30 cellular contexts compared by ENCODE assay signal in the genomic region with DNA sequence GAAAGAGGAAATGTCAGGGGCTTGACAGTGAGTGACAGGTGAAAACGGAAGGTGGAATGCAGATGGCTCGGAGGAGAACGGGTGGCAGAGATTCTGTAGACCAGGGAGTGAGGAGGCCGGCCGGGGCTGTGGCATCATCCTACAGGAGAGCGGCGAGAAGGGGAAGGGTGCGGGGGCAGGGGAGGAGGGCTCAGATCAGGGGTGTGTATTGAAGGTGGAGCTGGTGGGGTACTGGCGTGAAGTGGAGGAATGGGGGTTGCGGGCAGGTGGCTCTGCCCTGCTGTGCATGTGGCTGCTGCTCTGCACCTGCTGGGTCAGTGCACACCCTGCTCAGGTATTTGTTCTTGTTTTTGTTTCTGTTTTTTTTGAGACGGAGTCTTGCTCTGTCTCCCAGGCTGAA.
"Had no signal": no experiment of that assay in that cellular context is flagged by ENCODE, and none has a peak within 500 bp of the region (broad histone marks: within the 10 kb centered on the region; RNA-seq: fewer than 3 reads in every experiment).

No MANE protein-coding gene starts in this region.

- H3K27ac ChIP-seq: heart right ventricle, hepatocyte, lower lobe of right lung, parathyroid adenoma, right atrium auricular region, right lobe of liver, stomach, testis, thyroid gland, transverse colon, uterus had no signal

- H3K27ac Mint-ChIP-seq: naive thymus-derived CD8-positive, alpha-beta T cell; nephron; stimulated activated naive B cell treated with anti-CD40 and anti-IgM and Interleukin-4, amounts not matched to agents 10 μg/mL and 1 μg/mL and 100 μg/mL, for 72 hours had no signal

- H3K27me3 Mint-ChIP-seq: progenitor cell of endocrine pancreas; stimulated activated naive B cell treated with anti-CD40 and anti-IgM and Interleukin-4, amounts not matched to agents 10 μg/mL and 1 μg/mL and 100 μg/mL, for 72 hours had no signal

- H3K4me3 ChIP-seq: heart right ventricle, hepatocyte, lower lobe of right lung, right atrium auricular region, right lobe of liver, smooth muscle cell, stomach, testis, thyroid gland, transverse colon, uterus had no signal

- H3K9me3 ChIP-seq: heart right ventricle, lower lobe of right lung, right atrium auricular region, right lobe of liver, stomach, testis, thyroid gland, transverse colon, uterus had no signal

- H3K27me3 ChIP-seq: heart right ventricle, hepatocyte, right atrium auricular region, right lobe of liver, stomach, testis, thyroid gland, transverse colon, uterus had no signal

- H3K9me3 Mint-ChIP-seq: naive thymus-derived CD8-positive, alpha-beta T cell; nephron; neural crest cell had no signal

- H3K9ac ChIP-seq: parathyroid adenoma had no signal

- H3K4me2 ChIP-seq: hepatocyte, smooth muscle cell had no signal

- H3K4me3 Mint-ChIP-seq: naive thymus-derived CD8-positive, alpha-beta T cell; nephron; neural crest cell; stimulated activated naive B cell treated with anti-CD40 and anti-IgM and Interleukin-4, amounts not matched to agents 10 μg/mL and 1 μg/mL and 100 μg/mL, for 72 hours had no signal

- DNase-seq: heart right ventricle; islet precursor cell; kidney glomerular epithelial cell; left cardiac atrium; left ventricle myocardium superior; lower lobe of right lung; mammary epithelial cell; mesenchymal stem cell; naive thymus-derived CD8-positive, alpha-beta T cell; nucleus accumbens; stimulated activated CD4-positive, alpha-beta T cell treated with anti-CD3 and anti-CD28 coated beads, Interleukin-12 subunit alpha, Interleukin-12 subunit beta, amount 100 ng/mL, for 4 hours; stimulated activated CD4-positive, alpha-beta T cell treated with anti-CD3 and anti-CD28 coated beads, Interleukin-15, amount 100 ng/mL, for 24 hours; stimulated activated CD4-positive, alpha-beta T cell treated with anti-CD3 and anti-CD28 coated beads, Interleukin-2, amount 100 ng/mL, for 24 hours; stimulated activated CD4-positive, alpha-beta T cell treated with anti-CD3 and anti-CD28 coated beads, Interleukin-4, amount 100 ng/mL, for 1 hour; stimulated activated naive B cell treated with anti-CD40 and anti-IgM and Interleukin-4, amounts not matched to agents 10 μg/mL and 1 μg/mL and 100 μg/mL, for 72 hours; stimulated activated naive CD8-positive, alpha-beta T cell treated with anti-CD3 and anti-CD28 coated beads, Interleukin-15, Interleukin-2, amounts not matched to agents 100 U/mL and 50 U/mL, for 24 hours; stomach; testis; thyroid gland; transverse colon; uterus had no signal

- H3K79me2 ChIP-seq: hepatocyte, parathyroid adenoma had no signal

- H3K4me1 Mint-ChIP-seq: neural crest cell; stimulated activated naive B cell treated with anti-CD40 and anti-IgM and Interleukin-4, amounts not matched to agents 10 μg/mL and 1 μg/mL and 100 μg/mL, for 72 hours had no signal

- H3K4me1 ChIP-seq: heart right ventricle, lower lobe of right lung, parathyroid adenoma, right atrium auricular region, right lobe of liver, stomach, thyroid gland, transverse colon, uterus had no signal

- H2AFZ ChIP-seq: hepatocyte, parathyroid adenoma had no signal

- H3K36me3 ChIP-seq: heart right ventricle, lower lobe of right lung, right atrium auricular region, right lobe of liver, thyroid gland, transverse colon, uterus had no signal

- ATAC-seq: heart right ventricle; left cardiac atrium; left lobe of liver; left ventricle myocardium superior; lower lobe of right lung; naive thymus-derived CD8-positive, alpha-beta T cell; right lobe of liver; stimulated activated naive B cell treated with anti-CD40 and anti-IgM and Interleukin-4, amounts not matched to agents 10 μg/mL and 1 μg/mL and 100 μg/mL, for 72 hours; stimulated activated naive CD8-positive, alpha-beta T cell treated with anti-CD3 and anti-CD28 coated beads, Interleukin-15, Interleukin-2, amounts not matched to agents 100 U/mL and 50 U/mL, for 24 hours had no signal

- H3K36me3 Mint-ChIP-seq: naive thymus-derived CD8-positive, alpha-beta T cell; stimulated activated naive B cell treated with anti-CD40 and anti-IgM and Interleukin-4, amounts not matched to agents 10 μg/mL and 1 μg/mL and 100 μg/mL, for 72 hours had no signal
